25 cellular contexts compared by ENCODE assay signal in genomic region chr9:112541690-112542089, GRCh38. TPM values are rescaled to one million over a fixed set of nuclear protein-coding genes. Genes with fewer than 3 reads are reported as not detected.
DNase-seq lines count a peak whose midpoint lies in the region; ATAC-seq and TF ChIP-seq lines count a peak whose summit lies in the region.
"Had no signal": no experiment of that assay in that cellular context is flagged by ENCODE, and none has a peak within 500 bp of the region (broad histone marks: within the 10 kb centered on the region; RNA-seq: fewer than 3 reads in every experiment).

No MANE protein-coding gene starts in this region.

- peaks cover 4% of the 10 kb centered on the region; the same call in 1 of the 2 replicates for H3K79me2 ChIP-seq in SK-N-SH (ENCODE audit: insufficient read depth)

- peak overlapping the region; percentile 23 to 32; a peak in 2 of 4 replicates for H3K27ac ChIP-seq in SK-N-SH (ENCODE audit: low read depth in 2 of 2, low read length in 1 of 2)
- H3K27ac ChIP-seq in CD4-positive, alpha-beta memory T cell (ENCODE audit: low read depth, low read length): no peak overlapping the region
- H3K27ac ChIP-seq: foreskin keratinocyte, hepatocyte, lower lobe of right lung, neutrophil, SJSA1, testis had no signal

- H3K27me3 Mint-ChIP-seq in nephron (ENCODE audit: low read depth): no peaks in the 10 kb centered on the region
- H3K27me3 Mint-ChIP-seq in CD4-positive, alpha-beta memory T cell: no peaks in the 10 kb centered on the region
- H3K27me3 Mint-ChIP-seq in stimulated activated naive CD8-positive, alpha-beta T cell treated with anti-CD3 and anti-CD28 coated beads, Interleukin-15, amount 100 ng/mL, for 72 hours: no peaks in the 10 kb centered on the region
- H3K27me3 Mint-ChIP-seq: activated B cell treated with CpG ODN at 0.5 μM for 24 hours; activated CD4-positive, alpha-beta memory T cell treated with anti-CD3 and anti-CD28 coated beads for 36 hours; stimulated activated naive B cell treated with anti-CD40 and anti-IgM and Interleukin-4, amounts not matched to agents 10 μg/mL and 1 μg/mL and 100 μg/mL, for 72 hours had no signal

- H4K20me1 ChIP-seq in SK-N-SH (ENCODE audit: insufficient read depth): no peaks in the 10 kb centered on the region

- WGBS in SK-N-SH (ENCODE audit: low lambda C conversion rate): 59% methylated on average over 7 of the region's 7 CpGs

- DNase-seq in EL: peak; percentile 68
- DNase-seq in SK-N-SH: no peak
- DNase-seq in choroid plexus epithelial cell (ENCODE audit: low read depth): peak; percentile 75
- DNase-seq in CD4-positive, alpha-beta memory T cell: no peak
- DNase-seq in 8988T: no peak
- no peak for DNase-seq in stimulated activated naive CD8-positive, alpha-beta T cell treated with anti-CD3 and anti-CD28 coated beads, Interleukin-15, amount 100 ng/mL, for 72 hours
- DNase-seq: activated B cell treated with CpG ODN at 0.5 μM for 24 hours; activated CD4-positive, alpha-beta memory T cell treated with anti-CD3 and anti-CD28 coated beads for 36 hours; activated effector memory CD4-positive, alpha-beta T cell treated with anti-CD3 and anti-CD28 coated beads, Interleukin-2, amount 50 U/mL, for 16 hours; AML-193; amniotic stem cell; DND-41; foreskin keratinocyte; Kasumi-1; lower lobe of right lung; NCI-H1092 treated with DMSO at 0.1 percent for 48 hours; NCI-H2029; stimulated activated naive B cell treated with anti-CD40 and anti-IgM and Interleukin-4, amounts not matched to agents 10 μg/mL and 1 μg/mL and 100 μg/mL, for 72 hours; testis had no signal

- peak overlapping the region; percentile 13; the same call in 1 of the 2 replicates for H3K4me2 ChIP-seq in SK-N-SH
- H3K4me2 ChIP-seq: hepatocyte, smooth muscle cell had no signal

- TF ChIP-seq EP300 in SK-N-SH (IDR thresholded peaks at IDR 0.05; ENCODE audit: borderline replicate concordance in 1 of 2, low read depth in 1 of 2, low read length in 1 of 2): no peak

- no peaks in the 10 kb centered on the region for H3K27me3 ChIP-seq in SK-N-SH (ENCODE audit: insufficient read depth)
- no peaks in the 10 kb centered on the region for H3K27me3 ChIP-seq in CD4-positive, alpha-beta memory T cell (ENCODE audit: insufficient read depth, low read length)
- H3K27me3 ChIP-seq: foreskin keratinocyte, hepatocyte, neutrophil, SJSA1, testis had no signal

- intact Hi-C loops in CD4-positive, alpha-beta memory T cell (cut with micrococcal nuclease): no loop called here

- H3K9me3 Mint-ChIP-seq in nephron: peaks cover 9% of the 10 kb centered on the region
- no peaks in the 10 kb centered on the region for H3K9me3 Mint-ChIP-seq in CD4-positive, alpha-beta memory T cell
- H3K9me3 Mint-ChIP-seq in stimulated activated naive CD8-positive, alpha-beta T cell treated with anti-CD3 and anti-CD28 coated beads, Interleukin-15, amount 100 ng/mL, for 72 hours: no peaks in the 10 kb centered on the region
- H3K9me3 Mint-ChIP-seq: activated B cell treated with CpG ODN at 0.5 μM for 24 hours; activated CD4-positive, alpha-beta memory T cell treated with anti-CD3 and anti-CD28 coated beads for 36 hours; stimulated activated naive B cell treated with anti-CD40 and anti-IgM and Interleukin-4, amounts not matched to agents 10 μg/mL and 1 μg/mL and 100 μg/mL, for 72 hours had no signal

- POLR2A ChIA-PET in SK-N-SH (lab: Yijun Ruan, JAX): no interaction called here
- POLR2A ChIA-PET in CD4-positive, alpha-beta memory T cell (lab: Charles Lee; ENCODE audit: partially characterized antibody): no interaction called here

- H3K4me1 Mint-ChIP-seq in nephron: peaks cover 44% of the 10 kb centered on the region
- H3K4me1 Mint-ChIP-seq in CD4-positive, alpha-beta memory T cell: peaks cover 4 to 9% (median 8%) of the 10 kb centered on the region in 4 donors
- peaks cover 24% of the 10 kb centered on the region for H3K4me1 Mint-ChIP-seq in stimulated activated naive CD8-positive, alpha-beta T cell treated with anti-CD3 and anti-CD28 coated beads, Interleukin-15, amount 100 ng/mL, for 72 hours

- peaks cover 8% of the 10 kb centered on the region for H3K36me3 Mint-ChIP-seq in nephron (ENCODE audit: low read depth)
- no peaks in the 10 kb centered on the region for H3K36me3 Mint-ChIP-seq in CD4-positive, alpha-beta memory T cell
- H3K36me3 Mint-ChIP-seq: activated CD4-positive, alpha-beta memory T cell treated with anti-CD3 and anti-CD28 coated beads for 36 hours; stimulated activated naive B cell treated with anti-CD40 and anti-IgM and Interleukin-4, amounts not matched to agents 10 μg/mL and 1 μg/mL and 100 μg/mL, for 72 hours had no signal

- H3K36me3 ChIP-seq in SK-N-SH (replicated peaks in 1 of 2; ENCODE audit: control insufficient read depth in 1 of 2, insufficient read depth in 2 of 2, low read length in 1 of 2): no peaks in the 10 kb centered on the region
- no peaks in the 10 kb centered on the region for H3K36me3 ChIP-seq in CD4-positive, alpha-beta memory T cell (ENCODE audit: insufficient read depth, low read length)
- H3K36me3 ChIP-seq: lower lobe of right lung, neutrophil, SJSA1 had no signal

- no peak overlapping the region for H2AFZ ChIP-seq in SK-N-SH (ENCODE audit: low read depth)
- H2AFZ ChIP-seq: hepatocyte had no signal

- H3K4me3 ChIP-seq in SK-N-SH (ENCODE audit: low read depth in 2 of 2, low read length in 1 of 2) (no peak overlapping the region), choroid plexus epithelial cell (ENCODE audit: low read depth, low read length) (no peak overlapping the region)
- no peak overlapping the region for H3K4me3 ChIP-seq in CD4-positive, alpha-beta memory T cell (ENCODE audit: low read length in 2 of 2)
- H3K4me3 ChIP-seq: hepatocyte, lower lobe of right lung, SJSA1, smooth muscle cell, testis had no signal

- TF ChIP-seq RAD21 in SK-N-SH (IDR thresholded peaks at IDR 0.05; ENCODE audit: low read length): no peak

- no peak overlapping the region for H3K9ac ChIP-seq in SK-N-SH

- H3F3A ChIP-seq in SK-N-SH (replicated peaks; ENCODE audit: insufficient read depth): peaks cover 10% of the 10 kb centered on the region

- H3K9me3 ChIP-seq in SK-N-SH: no peaks in the 10 kb centered on the region
- no peaks in the 10 kb centered on the region for H3K9me3 ChIP-seq in CD4-positive, alpha-beta memory T cell (ENCODE audit: control insufficient read depth in 1 of 2, low read length in 2 of 2)
- H3K9me3 ChIP-seq: lower lobe of right lung, neutrophil, SJSA1, testis had no signal

- ATAC-seq in GM19023 (IDR thresholded peaks at IDR 0.05; ENCODE audit: unreplicated experiment): no peak
- no peak for ATAC-seq in stimulated activated naive CD8-positive, alpha-beta T cell treated with anti-CD3 and anti-CD28 coated beads, Interleukin-15, amount 100 ng/mL, for 72 hours
- ATAC-seq: foreskin keratinocyte; lower lobe of right lung; stimulated activated naive B cell treated with anti-CD40 and anti-IgM and Interleukin-4, amounts not matched to agents 10 μg/mL and 1 μg/mL and 100 μg/mL, for 72 hours had no signal

- peak overlapping the region in 1 of 3 experiments; percentile 32 for H3K4me3 Mint-ChIP-seq in nephron
- H3K4me3 Mint-ChIP-seq in CD4-positive, alpha-beta memory T cell: no peak overlapping the region
- no peak overlapping the region for H3K4me3 Mint-ChIP-seq in stimulated activated naive CD8-positive, alpha-beta T cell treated with anti-CD3 and anti-CD28 coated beads, Interleukin-15, amount 100 ng/mL, for 72 hours
- H3K4me3 Mint-ChIP-seq: activated B cell treated with CpG ODN at 0.5 μM for 24 hours; activated CD4-positive, alpha-beta memory T cell treated with anti-CD3 and anti-CD28 coated beads for 36 hours; stimulated activated naive B cell treated with anti-CD40 and anti-IgM and Interleukin-4, amounts not matched to agents 10 μg/mL and 1 μg/mL and 100 μg/mL, for 72 hours had no signal

- CTCF ChIA-PET in SK-N-SH (lab: Yijun Ruan, JAX): no interaction called here
- CTCF ChIA-PET in CD4-positive, alpha-beta memory T cell (lab: Charles Lee; ENCODE audit: partially characterized antibody): no interaction called here

- TF ChIP-seq CTCF in SK-N-SH (IDR thresholded peaks at IDR 0.05) (no peak), choroid plexus epithelial cell (conservative IDR thresholded peaks at IDR 0.05; ENCODE audit: low read depth, low read length) (no peak), nephron (IDR thresholded peaks at IDR 0.05; ENCODE audit: unreplicated experiment in 3 of 3) (no peak)

- peaks cover 6 to 28% of the 10 kb centered on the region in 2 experiments; a peak in 3 of 4 replicates for H3K4me1 ChIP-seq in SK-N-SH (ENCODE audit: control insufficient read depth in 1 of 2, insufficient read depth in 2 of 2, low read depth in 1 of 2, low read length in 1 of 2)
- H3K4me1 ChIP-seq in CD4-positive, alpha-beta memory T cell (ENCODE audit: insufficient read depth, low read length): no peaks in the 10 kb centered on the region
- H3K4me1 ChIP-seq: foreskin keratinocyte, SJSA1 had no signal

- H3K27ac Mint-ChIP-seq in nephron: peak overlapping the region; percentile 81 to 88 (median 84)
- no peak overlapping the region for H3K27ac Mint-ChIP-seq in CD4-positive, alpha-beta memory T cell
- H3K27ac Mint-ChIP-seq in stimulated activated naive CD8-positive, alpha-beta T cell treated with anti-CD3 and anti-CD28 coated beads, Interleukin-15, amount 100 ng/mL, for 72 hours: no peak overlapping the region
- H3K27ac Mint-ChIP-seq: activated B cell treated with CpG ODN at 0.5 μM for 24 hours; activated CD4-positive, alpha-beta memory T cell treated with anti-CD3 and anti-CD28 coated beads for 36 hours; stimulated activated naive B cell treated with anti-CD40 and anti-IgM and Interleukin-4, amounts not matched to agents 10 μg/mL and 1 μg/mL and 100 μg/mL, for 72 hours had no signal

- no peaks in the 10 kb centered on the region for H3K9me2 ChIP-seq in SK-N-SH

TF ChIP-seq in SK-N-SH, 30 proteins besides CTCF, POLR2A, EP300 and RAD21:
- TF ChIP-seq NFIC (IDR thresholded peaks at IDR 0.05; ENCODE audit: borderline replicate concordance) (peak; percentile 69; the same call in 1 of the 2 replicates), FOXM1 (IDR thresholded peaks at IDR 0.05; ENCODE audit: low read depth) (no peak), TCF12 (IDR thresholded peaks at IDR 0.05) (peak; percentile 80)
- TF ChIP-seq, protein P1, sequence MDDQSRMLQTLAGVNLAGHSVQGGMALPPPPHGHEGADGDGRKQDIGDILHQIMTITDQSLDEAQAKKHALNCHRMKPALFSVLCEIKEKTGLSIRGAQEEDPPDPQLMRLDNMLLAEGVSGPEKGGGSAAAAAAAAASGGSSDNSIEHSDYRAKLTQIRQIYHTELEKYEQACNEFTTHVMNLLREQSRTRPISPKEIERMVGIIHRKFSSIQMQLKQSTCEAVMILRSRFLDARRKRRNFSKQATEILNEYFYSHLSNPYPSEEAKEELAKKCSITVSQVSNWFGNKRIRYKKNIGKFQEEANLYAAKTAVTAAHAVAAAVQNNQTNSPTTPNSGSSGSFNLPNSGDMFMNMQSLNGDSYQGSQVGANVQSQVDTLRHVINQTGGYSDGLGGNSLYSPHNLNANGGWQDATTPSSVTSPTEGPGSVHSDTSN (IDR thresholded peaks at IDR 0.05): peak; percentile 32; the same call in 1 of the 2 replicates

RNA-seq across cellular contexts. Expression of gene KIAA1958, which starts 55.1 kb away (rescaled TPM):
- polyA plus RNA-seq in SK-N-SH (2012; rRNA removed): 1.5 and 1.6 TPM in 2 replicates
- 1.4 and 1.7 TPM in 2 replicates for polyA plus RNA-seq in SK-N-SH (2012; cell fraction: cytosol; rRNA removed)
- 3.2 and 4.1 TPM in 2 replicates for polyA plus RNA-seq in SK-N-SH (2012; cell fraction: nucleus; rRNA removed)
- total RNA-seq in CD4-positive, alpha-beta memory T cell: 1 to 10 TPM; 4.3 to 5.1 TPM
- polyA plus RNA-seq in CD4-positive, alpha-beta memory T cell: 1 to 10 TPM in 1 of 2 donors, under 1 TPM in 1; 0.63 to 1.2 TPM

Comparison
In these comparisons a context has a peak if more than half of its experiments do, and no peak if none do; other contexts are left out.
1. DNase-seq: peak in EL (single experiment) and choroid plexus epithelial cell (single experiment); none in SK-N-SH (single experiment), CD4-positive, alpha-beta memory T cell (0 of 5), 8988T (single experiment) and stimulated activated naive CD8-positive, alpha-beta T cell treated with anti-CD3 and anti-CD28 coated beads, Interleukin-15, amount 100 ng/mL, for 72 hours (0 of 2).
2. H3K27ac Mint-ChIP-seq: peak in nephron (3 of 3); none in CD4-positive, alpha-beta memory T cell (0 of 7) and stimulated activated naive CD8-positive, alpha-beta T cell treated with anti-CD3 and anti-CD28 coated beads, Interleukin-15, amount 100 ng/mL, for 72 hours (0 of 2).